16 cellular contexts compared by ENCODE assay signal in the genomic region with DNA sequence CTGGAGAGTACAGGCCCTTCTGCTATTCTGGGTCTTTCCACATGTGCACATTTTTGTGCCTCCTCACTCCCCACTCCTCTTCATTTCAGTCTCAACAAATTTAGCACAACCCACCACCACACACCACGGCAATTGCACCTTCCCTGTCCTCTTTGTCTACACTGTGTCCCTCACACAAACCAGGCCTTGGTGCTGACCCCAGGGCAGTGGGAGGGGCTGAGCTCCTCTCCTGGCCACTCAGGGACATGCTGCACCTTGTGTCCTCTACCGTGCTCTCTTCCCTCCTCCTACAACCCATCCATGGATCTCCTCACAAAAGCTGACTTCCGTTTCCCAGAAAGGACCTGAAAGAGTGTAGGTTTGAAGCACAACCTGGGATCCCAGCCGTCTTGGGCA.
DNase-seq lines count a peak whose midpoint lies in the region; ATAC-seq and TF ChIP-seq lines count a peak whose summit lies in the region.
"Had no signal": no experiment of that assay in that cellular context is flagged by ENCODE, and none has a peak within 500 bp of the region (broad histone marks: within the 10 kb centered on the region; RNA-seq: fewer than 3 reads in every experiment).

No MANE protein-coding gene starts in this region.

- DNase-seq in CD4-positive, CD25-positive, alpha-beta regulatory T cell = no peak
- no peak for DNase-seq in activated CD4-positive, alpha-beta memory T cell treated with anti-CD3 and anti-CD28 coated beads, Interleukin-2, amount 10 ng/mL, durations not matched to agents 7 days and 5 days
- DNase-seq in naive thymus-derived CD8-positive, alpha-beta T cell = no peak
- DNase-seq in MG63 (no peak), GM10266 (ENCODE audit: extremely low spot score) (no peak)
- DNase-seq: amygdala, DMS79, Karpas-422, left cardiac atrium, NCI-H1417, Peyer's patch, thyroid gland, WERI-Rb-1 had no signal

- H3K36me3 ChIP-seq in CD4-positive, CD25-positive, alpha-beta regulatory T cell (ENCODE audit: control insufficient read depth, insufficient read depth, low read length) = no peaks in the 10 kb centered on the region
- H3K36me3 ChIP-seq in DOHH2 (ENCODE audit: control insufficient read depth, low read length) (no peaks in the 10 kb centered on the region), MG63 (no peaks in the 10 kb centered on the region)
- H3K36me3 ChIP-seq: pancreas, Peyer's patch, thyroid gland, WERI-Rb-1 had no signal

- H3K27me3 Mint-ChIP-seq in CD4-positive, CD25-positive, alpha-beta regulatory T cell = no peaks in the 10 kb centered on the region
- H3K27me3 Mint-ChIP-seq in activated CD4-positive, alpha-beta memory T cell treated with anti-CD3 and anti-CD28 coated beads, Interleukin-2, amount 10 ng/mL, durations not matched to agents 7 days and 5 days = no peaks in the 10 kb centered on the region
- no peaks in the 10 kb centered on the region for H3K27me3 Mint-ChIP-seq in naive thymus-derived CD8-positive, alpha-beta T cell

- no peak overlapping the region for H3K27ac ChIP-seq in CD4-positive, CD25-positive, alpha-beta regulatory T cell (ENCODE audit: insufficient read depth, low read length, poor library complexity, severe bottlenecking)
- H3K27ac ChIP-seq in DOHH2 (ENCODE audit: low read depth, low read length) = no peak overlapping the region
- H3K27ac ChIP-seq: pancreas, thyroid gland, WERI-Rb-1 had no signal

- no peaks in the 10 kb centered on the region for H3K9me2 ChIP-seq in DOHH2 (replicated peaks; ENCODE audit: control insufficient read depth, low read length)

- no peak overlapping the region for H3K4me3 ChIP-seq in CD4-positive, CD25-positive, alpha-beta regulatory T cell (ENCODE audit: low read depth, low read length)
- H3K4me3 ChIP-seq in DOHH2 (ENCODE audit: low read length) (no peak overlapping the region), MG63 (no peak overlapping the region)
- H3K4me3 ChIP-seq: pancreas, Peyer's patch, thyroid gland had no signal

- no peaks in the 10 kb centered on the region for H3K27me3 ChIP-seq in CD4-positive, CD25-positive, alpha-beta regulatory T cell (ENCODE audit: control insufficient read depth, insufficient read depth, low read length)
- H3K27me3 ChIP-seq in DOHH2 (ENCODE audit: control insufficient read depth, low read length) (no peaks in the 10 kb centered on the region), MG63 (no peaks in the 10 kb centered on the region)
- H3K27me3 ChIP-seq: pancreas, Peyer's patch, thyroid gland had no signal

- H3K79me2 ChIP-seq in DOHH2 (ENCODE audit: control insufficient read depth, low read length) = no peaks in the 10 kb centered on the region

- no peaks in the 10 kb centered on the region for H3K9me3 Mint-ChIP-seq in CD4-positive, CD25-positive, alpha-beta regulatory T cell
- no peaks in the 10 kb centered on the region for H3K9me3 Mint-ChIP-seq in activated CD4-positive, alpha-beta memory T cell treated with anti-CD3 and anti-CD28 coated beads, Interleukin-2, amount 10 ng/mL, durations not matched to agents 7 days and 5 days
- no peaks in the 10 kb centered on the region for H3K9me3 Mint-ChIP-seq in naive thymus-derived CD8-positive, alpha-beta T cell

- no peaks in the 10 kb centered on the region for H3F3A ChIP-seq in DOHH2 (ENCODE audit: control insufficient read depth, insufficient read depth)

- H3K4me3 Mint-ChIP-seq in CD4-positive, CD25-positive, alpha-beta regulatory T cell = peak overlapping the region in 2 of 4 donors; percentile 7 to 52
- H3K4me3 Mint-ChIP-seq in activated CD4-positive, alpha-beta memory T cell treated with anti-CD3 and anti-CD28 coated beads, Interleukin-2, amount 10 ng/mL, durations not matched to agents 7 days and 5 days = no peak overlapping the region
- H3K4me3 Mint-ChIP-seq in naive thymus-derived CD8-positive, alpha-beta T cell = peak overlapping the region; percentile 46 to 82 (median 66)

- no peak for ATAC-seq in CD4-positive, CD25-positive, alpha-beta regulatory T cell (ENCODE audit: low read depth in 2 of 2)
- peak in 1 of 2 donors; percentile 19 for ATAC-seq in naive thymus-derived CD8-positive, alpha-beta T cell
- ATAC-seq in GM21619 (IDR thresholded peaks at IDR 0.05; ENCODE audit: unreplicated experiment) = no peak

- POLR2A ChIA-PET in activated CD4-positive, alpha-beta memory T cell treated with anti-CD3 and anti-CD28 coated beads, Interleukin-2, amount 10 ng/mL, durations not matched to agents 7 days and 5 days (lab: Charles Lee) = interaction anchor here (0.8 to 12.8 kb wide), 8 partner anchors 13 to 175 kb away, joined by 3 to 367 read pairs (median 7); partner anchors contain the start of gene IKZF1
- POLR2A ChIA-PET in naive thymus-derived CD8-positive, alpha-beta T cell (lab: Charles Lee) = interaction anchor here (0.8 to 15.2 kb wide), 12 partner anchors 16 to 237 kb away, joined by 3 to 442 read pairs (median 3); partner anchors contain the start of genes FIGNL1 and IKZF1

- peaks cover 40% of the 10 kb centered on the region for H3K4me1 ChIP-seq in CD4-positive, CD25-positive, alpha-beta regulatory T cell (ENCODE audit: control insufficient read depth, insufficient read depth, low read length, poor library complexity, severe bottlenecking)
- H3K4me1 ChIP-seq in DOHH2 (ENCODE audit: control insufficient read depth, low read length) = peaks cover 20% of the 10 kb centered on the region
- H3K4me1 ChIP-seq: pancreas, thyroid gland had no signal

- H3K9me3 ChIP-seq in CD4-positive, CD25-positive, alpha-beta regulatory T cell (ENCODE audit: control insufficient read depth in 2 of 2, low read length in 2 of 2) = no peaks in the 10 kb centered on the region
- H3K9me3 ChIP-seq in DOHH2 (ENCODE audit: control insufficient read depth, insufficient read depth, low read length) (no peaks in the 10 kb centered on the region), MG63 (no peaks in the 10 kb centered on the region)
- H3K9me3 ChIP-seq: pancreas, Peyer's patch, thyroid gland had no signal

- H3K4me2 ChIP-seq in DOHH2 (ENCODE audit: low read length) = peak overlapping the region; percentile 37; the same call in 1 of the 2 replicates

- CTCF ChIA-PET in activated CD4-positive, alpha-beta memory T cell treated with anti-CD3 and anti-CD28 coated beads, Interleukin-2, amount 10 ng/mL, durations not matched to agents 7 days and 5 days (lab: Charles Lee) = interaction anchor here (1.1 to 1.7 kb wide), 3 partner anchors 8 to 46 kb away, joined by 3 to 7 read pairs (median 6); no protein-coding TSS in a partner anchor

- H3K4me1 Mint-ChIP-seq in CD4-positive, CD25-positive, alpha-beta regulatory T cell = peaks cover 14 to 78% (median 33%) of the 10 kb centered on the region in 4 donors
- H3K4me1 Mint-ChIP-seq in activated CD4-positive, alpha-beta memory T cell treated with anti-CD3 and anti-CD28 coated beads, Interleukin-2, amount 10 ng/mL, durations not matched to agents 7 days and 5 days = peaks cover 85% of the 10 kb centered on the region
- peaks cover 57 to 97% (median 95%) of the 10 kb centered on the region in 4 donors for H3K4me1 Mint-ChIP-seq in naive thymus-derived CD8-positive, alpha-beta T cell

- H3K36me3 Mint-ChIP-seq in CD4-positive, CD25-positive, alpha-beta regulatory T cell = no peaks in the 10 kb centered on the region
- H3K36me3 Mint-ChIP-seq in activated CD4-positive, alpha-beta memory T cell treated with anti-CD3 and anti-CD28 coated beads, Interleukin-2, amount 10 ng/mL, durations not matched to agents 7 days and 5 days (ENCODE audit: low read depth) = no peaks in the 10 kb centered on the region
- H3K36me3 Mint-ChIP-seq in naive thymus-derived CD8-positive, alpha-beta T cell = no peaks in the 10 kb centered on the region

- peak overlapping the region; percentile 28 to 87 (median 62) for H3K27ac Mint-ChIP-seq in CD4-positive, CD25-positive, alpha-beta regulatory T cell
- peak overlapping the region; percentile 83 for H3K27ac Mint-ChIP-seq in activated CD4-positive, alpha-beta memory T cell treated with anti-CD3 and anti-CD28 coated beads, Interleukin-2, amount 10 ng/mL, durations not matched to agents 7 days and 5 days
- peak overlapping the region in 9 of 10 donors; percentile 43 to 93 (median 83) for H3K27ac Mint-ChIP-seq in naive thymus-derived CD8-positive, alpha-beta T cell

- TF ChIP-seq CTCF in DOHH2 (IDR thresholded peaks at IDR 0.05; ENCODE audit: low read depth, low read length, poor library complexity, severe bottlenecking) (no peak), GM10266 (IDR thresholded peaks at IDR 0.05; ENCODE audit: control insufficient read depth, insufficient read depth, low read depth, missing control alignments) (no peak)

- H4K20me1 ChIP-seq in DOHH2 (ENCODE audit: control insufficient read depth, insufficient read depth, low read depth, low read length) = no peaks in the 10 kb centered on the region
